Comparison of ENCODE assay signal across 14 cellular contexts in genomic region chr7:149825567-149826343, GRCh38. TPM values are rescaled to one million over a fixed set of nuclear protein-coding genes. Genes with fewer than 3 reads are reported as not detected.
"Had no signal": no experiment of that assay in that cellular context is flagged by ENCODE, and none has a peak within 500 bp of the region (broad histone marks: within the 10 kb centered on the region; RNA-seq: fewer than 3 reads in every experiment).

No MANE protein-coding gene starts in this region.

- H3K27ac ChIP-seq: neural progenitor cell, parathyroid adenoma, transverse colon had no signal

- H3K27me3 Mint-ChIP-seq: activated CD8-positive, alpha-beta memory T cell treated with anti-CD3 and anti-CD28 coated beads, Interleukin-2, amount 10 ng/mL, durations not matched to agents 7 days and 5 days; activated naive CD4-positive, alpha-beta T cell treated with anti-CD3 and anti-CD28 coated beads, Interleukin-2, amount 50 U/mL, for 24 hours; activated T-cell treated with anti-CD3 and anti-CD28 coated beads, Interleukin-2, amount 50 U/mL, for 24 hours had no signal

- H3K4me3 ChIP-seq: neural progenitor cell, smooth muscle cell, transverse colon had no signal

- H3K36me3 ChIP-seq: neural progenitor cell, transverse colon had no signal

- H3K9me3 ChIP-seq: transverse colon had no signal

- H3K9ac ChIP-seq: neural progenitor cell, parathyroid adenoma had no signal

- ATAC-seq: activated CD4-positive, CD25-positive, alpha-beta regulatory T cell treated with anti-CD3 and anti-CD28 coated beads, Interleukin-2, amount 50 U/mL, for 24 hours; activated CD8-positive, alpha-beta memory T cell treated with anti-CD3 and anti-CD28 coated beads, Interleukin-2, amount 10 ng/mL, durations not matched to agents 7 days and 5 days; stimulated activated memory B cell treated with anti-CD40 and anti-IgM and Interleukin-4, amounts not matched to agents 10 μg/mL and 1 μg/mL and 100 μg/mL, for 72 hours had no signal

- H3K27me3 ChIP-seq: neural progenitor cell, transverse colon had no signal

- H3K4me2 ChIP-seq: neural progenitor cell, smooth muscle cell had no signal

- H3K9me3 Mint-ChIP-seq: activated naive CD4-positive, alpha-beta T cell treated with anti-CD3 and anti-CD28 coated beads, Interleukin-2, amount 50 U/mL, for 24 hours; activated T-cell treated with anti-CD3 and anti-CD28 coated beads, Interleukin-2, amount 50 U/mL, for 24 hours; memory B cell; neural progenitor cell; stimulated activated memory B cell treated with anti-CD40 and anti-IgM and Interleukin-4, amounts not matched to agents 10 μg/mL and 1 μg/mL and 100 μg/mL, for 72 hours had no signal

- H3K4me1 ChIP-seq: neural progenitor cell, parathyroid adenoma had no signal

- DNase-seq: activated CD4-positive, alpha-beta T cell treated with anti-CD3 and anti-CD28 coated beads, Interleukin-2, amount 50 U/mL, for 4 hours; activated CD8-positive, alpha-beta memory T cell treated with anti-CD3 and anti-CD28 coated beads, Interleukin-2, amount 10 ng/mL, durations not matched to agents 7 days and 5 days; activated effector memory CD4-positive, alpha-beta T cell treated with Interleukin-2 at 50 U/mL for 16 hours; activated T-cell treated with anti-CD3 and anti-CD28 coated beads, Interleukin-2, amount 50 U/mL, for 24 hours; amygdala; hypothalamus; transverse colon had no signal

- H2AFZ ChIP-seq: neural progenitor cell, parathyroid adenoma had no signal

- H3K4me1 Mint-ChIP-seq: activated naive CD4-positive, alpha-beta T cell treated with anti-CD3 and anti-CD28 coated beads, Interleukin-2, amount 50 U/mL, for 24 hours; neural progenitor cell; stimulated activated memory B cell treated with anti-CD40 and anti-IgM and Interleukin-4, amounts not matched to agents 10 μg/mL and 1 μg/mL and 100 μg/mL, for 72 hours had no signal

- H3K27ac Mint-ChIP-seq: activated CD8-positive, alpha-beta memory T cell treated with anti-CD3 and anti-CD28 coated beads, Interleukin-2, amount 10 ng/mL, durations not matched to agents 7 days and 5 days; activated naive CD4-positive, alpha-beta T cell treated with anti-CD3 and anti-CD28 coated beads, Interleukin-2, amount 50 U/mL, for 24 hours; activated T-cell treated with anti-CD3 and anti-CD28 coated beads, Interleukin-2, amount 50 U/mL, for 24 hours; memory B cell; neural progenitor cell; stimulated activated memory B cell treated with anti-CD40 and anti-IgM and Interleukin-4, amounts not matched to agents 10 μg/mL and 1 μg/mL and 100 μg/mL, for 72 hours had no signal

- H3K4me3 Mint-ChIP-seq: activated CD8-positive, alpha-beta memory T cell treated with anti-CD3 and anti-CD28 coated beads, Interleukin-2, amount 10 ng/mL, durations not matched to agents 7 days and 5 days; activated naive CD4-positive, alpha-beta T cell treated with anti-CD3 and anti-CD28 coated beads, Interleukin-2, amount 50 U/mL, for 24 hours; activated T-cell treated with anti-CD3 and anti-CD28 coated beads, Interleukin-2, amount 50 U/mL, for 24 hours; memory B cell; neural progenitor cell; stimulated activated memory B cell treated with anti-CD40 and anti-IgM and Interleukin-4, amounts not matched to agents 10 μg/mL and 1 μg/mL and 100 μg/mL, for 72 hours had no signal

- H3K36me3 Mint-ChIP-seq: activated CD8-positive, alpha-beta memory T cell treated with anti-CD3 and anti-CD28 coated beads, Interleukin-2, amount 10 ng/mL, durations not matched to agents 7 days and 5 days; activated naive CD4-positive, alpha-beta T cell treated with anti-CD3 and anti-CD28 coated beads, Interleukin-2, amount 50 U/mL, for 24 hours; neural progenitor cell; stimulated activated memory B cell treated with anti-CD40 and anti-IgM and Interleukin-4, amounts not matched to agents 10 μg/mL and 1 μg/mL and 100 μg/mL, for 72 hours had no signal

RNA-seq across cellular contexts. Expression of gene ZNF467, which starts 52.4 kb away (rescaled TPM):
- total RNA-seq: activated CD8-positive, alpha-beta memory T cell treated with anti-CD3 and anti-CD28 coated beads, Interleukin-2, amount 10 ng/mL, durations not matched to agents 7 days and 5 days had no signal
